In genomic region chr12:124267205-124267778, GRCh38 we compare ENCODE assay signal across 30 cellular contexts. TPM values are rescaled to one million over a fixed set of nuclear protein-coding genes. Genes with fewer than 3 reads are reported as not detected.
"Had no signal": no experiment of that assay in that cellular context is flagged by ENCODE, and none has a peak within 500 bp of the region (broad histone marks: within the 10 kb centered on the region; RNA-seq: fewer than 3 reads in every experiment).

No MANE protein-coding gene starts in this region.

- H3K4me1 ChIP-seq: colonic mucosa, esophagus muscularis mucosa, esophagus squamous epithelium, foreskin keratinocyte, gastrocnemius medialis, gastroesophageal sphincter had no signal

- DNase-seq: colonic mucosa; cortex of kidney; dermis blood vessel endothelial cell; dorsolateral prefrontal cortex; effector CD4-positive, alpha-beta T cell; effector CD8-positive, alpha-beta T cell; effector memory CD4-positive, alpha-beta T cell; effector memory CD8-positive, alpha-beta T cell; endodermal cell; erythroblast; esophagus squamous epithelium; foreskin fibroblast; foreskin keratinocyte; foreskin melanocyte; gastrocnemius medialis; glutamatergic neuron; head of caudate nucleus; heart left ventricle; heart right ventricle had no signal

- H3K4me3 Mint-ChIP-seq: dendritic cell treated with granulocyte-macrophage colony-stimulating factor and Interleukin-4, amounts not matched to agents 40 ng/mL and 50 ng/mL, for 4 days; effector memory CD8-positive, alpha-beta T cell; endodermal cell had no signal

- H3K9me3 ChIP-seq: colonic mucosa, esophagus squamous epithelium, gastrocnemius medialis, gastroesophageal sphincter had no signal

- H3K27ac Mint-ChIP-seq: dendritic cell treated with granulocyte-macrophage colony-stimulating factor and Interleukin-4, amounts not matched to agents 40 ng/mL and 50 ng/mL, for 4 days; effector memory CD8-positive, alpha-beta T cell; endodermal cell had no signal

- ATAC-seq: effector memory CD8-positive, alpha-beta T cell; esophagus mucosa; foreskin keratinocyte; gastrocnemius medialis; gastroesophageal sphincter; heart left ventricle; heart right ventricle had no signal

- H3K9me3 Mint-ChIP-seq: effector memory CD8-positive, alpha-beta T cell had no signal

- FAIRE-seq: colon, endometrium, endothelial cell of umbilical vein, frontal cortex had no signal

- H3K27me3 ChIP-seq: colonic mucosa, dorsolateral prefrontal cortex, foreskin keratinocyte, gastrocnemius medialis had no signal

- H3K36me3 ChIP-seq: colonic mucosa, esophagus muscularis mucosa, esophagus squamous epithelium, gastrocnemius medialis, gastroesophageal sphincter, heart left ventricle, heart right ventricle had no signal

- H3K27ac ChIP-seq: colonic mucosa, coronary artery, dorsolateral prefrontal cortex, epithelial cell of prostate, esophagus muscularis mucosa, esophagus squamous epithelium, foreskin keratinocyte, gastrocnemius medialis, gastroesophageal sphincter, heart left ventricle, heart right ventricle had no signal

- H3K4me3 ChIP-seq: colonic mucosa, coronary artery, dorsolateral prefrontal cortex, esophagus muscularis mucosa, esophagus squamous epithelium, gastrocnemius medialis, gastroesophageal sphincter, heart left ventricle, heart right ventricle had no signal

RNA-seq across cellular contexts. Expression of gene RFLNA, which starts 27.6 kb away (rescaled TPM):
- total RNA-seq: esophagus mucosa, fibroblast of lung had no signal
